Comparison of ENCODE assay signal across 8 cellular contexts in the genomic region with DNA sequence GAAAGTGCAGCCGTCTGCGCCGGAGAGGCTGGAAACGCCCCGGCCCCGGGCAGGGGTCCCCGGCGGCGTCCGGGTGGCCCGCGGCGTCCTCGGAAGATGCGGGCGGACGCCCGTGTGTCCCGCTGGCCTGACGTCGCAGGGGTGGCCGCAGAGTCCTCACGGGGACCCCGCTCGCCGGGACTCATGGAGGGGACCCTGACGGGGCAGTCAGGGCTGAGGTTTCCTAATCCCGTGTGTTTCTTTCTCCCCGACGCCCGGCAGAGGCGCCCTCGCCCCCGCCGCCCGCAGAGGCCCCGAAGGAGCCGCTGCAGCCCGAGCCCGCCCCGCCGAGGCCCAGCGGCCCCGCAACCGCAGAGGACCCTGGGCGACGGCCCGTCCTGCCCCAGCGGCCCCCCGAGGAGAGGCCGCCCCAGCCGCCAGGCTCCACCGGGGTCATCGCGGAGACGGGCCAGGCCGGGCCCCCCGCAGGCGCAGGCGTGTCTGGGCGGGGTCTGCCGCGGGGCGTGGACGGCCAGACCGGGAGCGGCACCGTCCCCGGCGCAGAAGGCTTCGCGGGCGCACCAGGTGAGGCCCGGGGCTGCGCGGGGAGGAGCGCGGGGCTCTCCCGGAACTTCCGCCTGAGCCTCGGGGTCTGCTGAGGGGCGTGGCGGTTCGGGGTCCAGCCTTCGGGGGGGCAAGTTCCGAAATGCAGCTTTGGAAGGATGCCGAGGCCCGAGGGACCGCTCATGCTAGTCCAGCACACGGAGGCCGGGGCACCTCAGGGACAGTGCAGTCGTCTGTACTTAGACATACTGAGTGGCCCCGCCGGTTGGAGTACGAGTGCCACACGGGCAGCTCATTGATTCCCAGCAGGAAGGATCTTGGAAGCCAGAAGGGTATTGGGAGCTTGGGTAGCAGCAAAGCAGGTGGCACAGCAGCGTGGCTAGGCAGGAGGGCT. TPM values are rescaled to one million over a fixed set of nuclear protein-coding genes. Genes with fewer than 3 reads are reported as not detected.
DNase-seq lines count a peak whose midpoint lies in the region; ATAC-seq and TF ChIP-seq lines count a peak whose summit lies in the region.

No MANE protein-coding gene starts in this region.

- no peaks in the 10 kb centered on the region for H3K36me3 ChIP-seq in CD4-positive, CD25-positive, alpha-beta regulatory T cell (ENCODE audit: control insufficient read depth, insufficient read depth, low read length)
- H3K36me3 ChIP-seq in colonic mucosa: no peaks in the 10 kb centered on the region

- peak overlapping the region; percentile 50 for H3K4me3 ChIP-seq in CD4-positive, CD25-positive, alpha-beta regulatory T cell (ENCODE audit: low read depth, low read length)
- peak overlapping the region; percentile 76 for H3K4me3 ChIP-seq in colonic mucosa

- H3K4me1 ChIP-seq in CD4-positive, CD25-positive, alpha-beta regulatory T cell (ENCODE audit: control insufficient read depth, insufficient read depth, low read length, poor library complexity, severe bottlenecking): peaks cover 18% of the 10 kb centered on the region
- H3K4me1 ChIP-seq in colonic mucosa: no peaks in the 10 kb centered on the region

- H3K9me3 Mint-ChIP-seq in CD4-positive, CD25-positive, alpha-beta regulatory T cell: no peaks in the 10 kb centered on the region

- H3K9me3 ChIP-seq in CD4-positive, CD25-positive, alpha-beta regulatory T cell (ENCODE audit: control insufficient read depth in 2 of 2, low read length in 2 of 2): no peaks in the 10 kb centered on the region
- H3K9me3 ChIP-seq in colonic mucosa: no peaks in the 10 kb centered on the region

- TF ChIP-seq CTCF in VCaP (conservative IDR thresholded peaks at IDR 0.05) (peak; percentile 63), colonic mucosa (IDR thresholded peaks at IDR 0.05) (no peak)

- H3K27me3 ChIP-seq in CD4-positive, CD25-positive, alpha-beta regulatory T cell (ENCODE audit: control insufficient read depth, insufficient read depth, low read length): no peaks in the 10 kb centered on the region
- no peaks in the 10 kb centered on the region for H3K27me3 ChIP-seq in colonic mucosa

- H3K27ac ChIP-seq in CD4-positive, CD25-positive, alpha-beta regulatory T cell (ENCODE audit: insufficient read depth, low read length, poor library complexity, severe bottlenecking): peak overlapping the region; percentile 66
- H3K27ac ChIP-seq in VCaP: peak overlapping the region; percentile 94
- peak overlapping the region; percentile 34 for H3K27ac ChIP-seq in colonic mucosa

- intact Hi-C loops in colonic mucosa (cut with DNase I): no loop called here

- peak overlapping the region; percentile 66 to 83 for H3K9ac ChIP-seq in colonic mucosa (ENCODE audit: low read depth in 2 of 2, low read length in 2 of 2)

- peak overlapping the region; percentile 76 to 86 (median 82) for H3K27ac Mint-ChIP-seq in CD4-positive, CD25-positive, alpha-beta regulatory T cell

- H3K4me3 Mint-ChIP-seq in CD4-positive, CD25-positive, alpha-beta regulatory T cell: peak overlapping the region; percentile 86 to 93 (median 87)

- ATAC-seq in CD4-positive, CD25-positive, alpha-beta regulatory T cell (ENCODE audit: low read depth in 2 of 2): peak; percentile 55 to 56
- peak; percentile 49 for ATAC-seq in GM19324 (IDR thresholded peaks at IDR 0.05; ENCODE audit: low FRiP score, unreplicated experiment)
- peak; percentile 50 for ATAC-seq in HG03460 (IDR thresholded peaks at IDR 0.05; ENCODE audit: unreplicated experiment)

- H3K27me3 Mint-ChIP-seq in CD4-positive, CD25-positive, alpha-beta regulatory T cell: no peaks in the 10 kb centered on the region

- H3K4me1 Mint-ChIP-seq in CD4-positive, CD25-positive, alpha-beta regulatory T cell: peaks cover 0 to 22% (median 12%) of the 10 kb centered on the region in 4 donors

- peak; percentile 39 to 57 (median 46) for DNase-seq in CD4-positive, CD25-positive, alpha-beta regulatory T cell
- DNase-seq in colonic mucosa: peak; percentile 68
- DNase-seq in lung microvascular endothelial cell (ENCODE audit: low read depth in 2 of 2): peak; percentile 18 to 39
- DNase-seq in stimulated activated naive CD4-positive, alpha-beta T cell (lab: John Stamatoyannopoulos, UW): peak; percentile 15 to 66 (median 50)
- DNase-seq in foreskin melanocyte: no peak

- H3K36me3 Mint-ChIP-seq in CD4-positive, CD25-positive, alpha-beta regulatory T cell: no peaks in the 10 kb centered on the region

RNA-seq across cellular contexts. Expression of a gene that starts 60.0 kb away (rescaled TPM):
- total RNA-seq in CD4-positive, CD25-positive, alpha-beta regulatory T cell: 4.6 TPM
- polyA plus RNA-seq in CD4-positive, CD25-positive, alpha-beta regulatory T cell: 1 to 10 TPM; 1.7 to 2.9 (median 2.0) TPM
- 10 to 100 TPM; 17.0 to 23.2 TPM for total RNA-seq in colonic mucosa
- total RNA-seq in lung microvascular endothelial cell: 3.3 and 4.8 TPM in 2 replicates

Comparison
In these comparisons a context has a peak if more than half of its experiments do, and no peak if none do; other contexts are left out.
1. H3K27ac ChIP-seq: peak in every context shown above with its lines; median percentile 94 in VCaP; 66 in CD4-positive, CD25-positive, alpha-beta regulatory T cell; 34 in colonic mucosa.